Comparison of ENCODE assay signal across 9 cellular contexts in the genomic region with DNA sequence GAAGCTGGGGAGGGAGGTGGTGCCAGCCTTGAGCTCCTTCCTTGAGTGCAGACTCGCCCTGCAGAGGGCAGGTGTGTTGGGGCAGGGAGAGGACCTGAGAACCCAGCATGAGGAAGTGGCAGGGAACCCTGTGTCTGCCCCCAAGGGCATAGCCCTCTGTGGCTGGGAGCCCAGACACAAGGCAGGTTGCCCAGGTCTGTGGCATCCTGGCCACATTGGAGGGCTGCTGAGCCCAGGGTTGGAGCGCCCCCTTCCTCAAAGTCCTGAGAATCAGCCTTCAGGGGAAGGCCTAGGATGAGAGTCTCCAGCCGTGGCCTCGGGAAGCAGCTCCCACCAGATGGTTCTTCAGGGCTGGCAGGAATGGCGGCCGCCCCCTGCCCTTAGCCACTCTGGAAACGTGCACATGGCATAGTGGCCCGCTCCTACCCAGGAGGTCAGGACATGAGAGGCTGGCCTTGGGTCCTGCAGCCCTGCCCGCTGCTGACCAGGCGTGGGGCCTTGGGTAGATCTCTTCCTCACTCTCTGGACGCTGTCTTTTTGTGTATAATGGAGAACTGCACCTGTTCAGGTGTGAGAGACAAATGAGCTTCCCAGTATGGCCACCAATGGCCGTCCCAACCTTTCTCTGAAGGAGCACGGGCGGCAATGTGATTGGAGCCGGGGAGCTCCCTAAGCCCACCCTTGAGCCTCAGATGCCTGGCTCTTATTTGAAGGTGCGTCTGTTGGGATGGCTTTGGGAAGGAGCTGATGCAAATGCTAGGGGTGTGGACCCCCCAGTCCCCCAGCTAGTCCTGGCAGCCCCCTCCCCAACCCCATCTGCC. TPM values are rescaled to one million over a fixed set of nuclear protein-coding genes. Genes with fewer than 3 reads are reported as not detected.
DNase-seq lines count a peak whose midpoint lies in the region; ATAC-seq, FAIRE-seq and TF ChIP-seq lines count a peak whose summit lies in the region.
"Had no signal": no experiment of that assay in that cellular context is flagged by ENCODE, and none has a peak within 500 bp of the region (broad histone marks: within the 10 kb centered on the region; RNA-seq: fewer than 3 reads in every experiment).

No MANE protein-coding gene starts in this region.

- H3K9me3 ChIP-seq in CD4-positive, alpha-beta memory T cell (ENCODE audit: control insufficient read depth in 1 of 2, low read length in 2 of 2): no peaks in the 10 kb centered on the region
- H3K9me3 ChIP-seq in HepG2 (ENCODE audit: low read length): no peaks in the 10 kb centered on the region
- no peaks in the 10 kb centered on the region for H3K9me3 ChIP-seq in SJCRH30 (replicated peaks)

- no peak for TF ChIP-seq POLR2A in HepG2 (IDR thresholded peaks at IDR 0.05; ENCODE audit: insufficient read depth in 1 of 2, low read depth in 2 of 2, low read length in 2 of 2)

- H3K36me3 ChIP-seq in CD4-positive, alpha-beta memory T cell (ENCODE audit: insufficient read depth, low read length): peaks cover 10% of the 10 kb centered on the region
- no peaks in the 10 kb centered on the region for H3K36me3 ChIP-seq in HepG2 (replicated peaks in 1 of 2; ENCODE audit: control insufficient read depth in 1 of 2, insufficient read depth in 2 of 2, low read length in 2 of 2)
- peaks cover 11% of the 10 kb centered on the region; the same call in 1 of the 2 replicates for H3K36me3 ChIP-seq in SJCRH30

- peak in 1 of 5 donors; percentile 54 for DNase-seq in CD4-positive, alpha-beta memory T cell
- DNase-seq in GM13976 (ENCODE audit: low spot score): no peak
- DNase-seq in HepG2 (ENCODE audit: low spot score): no peak
- no peak for DNase-seq in SJCRH30
- DNase-seq in GM19239 (ENCODE audit: insufficient read length, low spot score): no peak
- DNase-seq: stimulated activated CD4-positive, alpha-beta T cell treated with anti-CD3 and anti-CD28 coated beads, Interleukin-12 subunit alpha, Interleukin-12 subunit beta, amount 100 ng/mL, for 4 hours had no signal

- peak; percentile 14 for TF ChIP-seq CTCF in GM13976 (IDR thresholded peaks at IDR 0.05; ENCODE audit: borderline replicate concordance, control extremely low read depth, extremely low read depth, insufficient read depth, missing control alignments)
- TF ChIP-seq CTCF in VCaP (conservative IDR thresholded peaks at IDR 0.05): 0 out of 2 replicates have a peak, but pooled peaks have one; percentile 8
- peak; percentile 77 for TF ChIP-seq CTCF in HepG2 (CRISPR knock-in tag; IDR thresholded peaks at IDR 0.05)

- whole genome bisulfite sequencing in HepG2 (ENCODE audit: low lambda C conversion rate): 72% methylated on average over 8 of the region's 16 CpGs

- no peaks in the 10 kb centered on the region for H3K27me3 ChIP-seq in CD4-positive, alpha-beta memory T cell (ENCODE audit: insufficient read depth, low read length)
- H3K27me3 ChIP-seq in HepG2 (ENCODE audit: control insufficient read depth in 1 of 2, insufficient read depth in 2 of 2, low read length in 2 of 2): no peaks in the 10 kb centered on the region; a peak in 1 of 5 replicates
- no peaks in the 10 kb centered on the region for H3K27me3 ChIP-seq in SJCRH30

- TF ChIP-seq EP300 in HepG2 (IDR thresholded peaks at IDR 0.05; ENCODE audit: low read depth in 2 of 2, low read length in 2 of 2): no peak
- no peak for TF ChIP-seq EP300 in HepG2 (CRISPR knock-in tag; IDR thresholded peaks at IDR 0.05; ENCODE audit: borderline replicate concordance)

- no peaks in the 10 kb centered on the region for H3K9me3 Mint-ChIP-seq in CD4-positive, alpha-beta memory T cell

- no peaks in the 10 kb centered on the region for H3K79me2 ChIP-seq in HepG2 (ENCODE audit: insufficient read depth, low read length)

- H3K4me1 ChIP-seq in CD4-positive, alpha-beta memory T cell (ENCODE audit: insufficient read depth, low read length): peaks cover 78% of the 10 kb centered on the region
- peaks cover 58% of the 10 kb centered on the region for H3K4me1 ChIP-seq in HepG2 (ENCODE audit: insufficient read depth, low read length)
- peaks cover 15% of the 10 kb centered on the region for H3K4me1 ChIP-seq in SJCRH30

- peak overlapping the region in 2 of 8 donors; percentile 50 to 55 for H3K4me3 Mint-ChIP-seq in CD4-positive, alpha-beta memory T cell

- POLR2A ChIA-PET in CD4-positive, alpha-beta memory T cell (lab: Charles Lee; ENCODE audit: partially characterized antibody): interaction anchor here (0.9 to 28.8 kb wide), 14 partner anchors 9 to 273 kb away, joined by 3 to 2105 read pairs (median 6); a partner anchor contains a TSS
- POLR2A ChIA-PET in HepG2 (lab: Yijun Ruan, JAX): interaction anchor here (0.8 to 4.7 kb wide), 12 partner anchors 21 to 268 kb away, joined by 3 to 30 read pairs (median 5); a partner anchor contains a TSS

- H3K9ac ChIP-seq in HepG2 (ENCODE audit: insufficient read depth, low read depth, low read length): no peak overlapping the region

- H2AFZ ChIP-seq in HepG2 (ENCODE audit: low read length): no peak overlapping the region

- 0 out of 2 replicates have a peak, but pooled peaks have one; percentile 50 for TF ChIP-seq RAD21 in HepG2 (CRISPR knock-in tag; IDR thresholded peaks at IDR 0.05)

- peaks cover 11 to 18% of the 10 kb centered on the region in 2 donors for H3K36me3 Mint-ChIP-seq in CD4-positive, alpha-beta memory T cell

- ATAC-seq in HepG2: peak; percentile 38
- ATAC-seq in activated CD4-positive, CD25-positive, alpha-beta regulatory T cell treated with anti-CD3 and anti-CD28 coated beads, Interleukin-2, amount 50 U/mL, for 24 hours: no peak
- no peak for ATAC-seq in GM18520 (IDR thresholded peaks at IDR 0.05; ENCODE audit: unreplicated experiment)

- H3K27ac ChIP-seq in CD4-positive, alpha-beta memory T cell (ENCODE audit: low read depth, low read length): peak overlapping the region; percentile 24
- H3K27ac ChIP-seq in VCaP: peak overlapping the region; percentile 7; the same call in 1 of the 2 replicates
- H3K27ac ChIP-seq in HepG2 (ENCODE audit: extremely low read length, insufficient read depth, low read length): no peak overlapping the region
- no peak overlapping the region for H3K27ac ChIP-seq in SJCRH30

- H3K27me3 Mint-ChIP-seq in CD4-positive, alpha-beta memory T cell: no peaks in the 10 kb centered on the region

- peak overlapping the region; percentile 61 for H3K4me2 ChIP-seq in HepG2 (ENCODE audit: low read depth, low read length)

- in situ Hi-C loops in GM13976 (cut with MboI; ENCODE audit: low sequenced_read_pairs, unreplicated experiment) (loop anchor here (5.0 kb wide), 1 partner anchor 43 kb away; no protein-coding TSS in a partner anchor), HepG2 (cut with HindIII; ENCODE audit: extremely low pct_ligation_motif_present, low pct_unique_long_range_greater_than_20kb) (loop anchor here (5.0 kb wide), 1 partner anchor 43 kb away; no protein-coding TSS in a partner anchor)

- H4K20me1 ChIP-seq in HepG2 (ENCODE audit: insufficient read depth, low read length): no peaks in the 10 kb centered on the region

- peak overlapping the region; percentile 55 to 99 (median 90) for H3K27ac Mint-ChIP-seq in CD4-positive, alpha-beta memory T cell

- peaks cover 43 to 77% (median 57%) of the 10 kb centered on the region in 4 donors for H3K4me1 Mint-ChIP-seq in CD4-positive, alpha-beta memory T cell

- CTCF ChIA-PET in CD4-positive, alpha-beta memory T cell (lab: Charles Lee; ENCODE audit: partially characterized antibody): interaction anchor here (1.1 to 29.7 kb wide), 14 partner anchors 9 to 332 kb away, joined by 3 to 1245 read pairs (median 4); a partner anchor contains a TSS
- CTCF ChIA-PET in HepG2 (lab: Yijun Ruan, JAX; ENCODE audit: low intra/inter-chr PET ratio, low total read pairs): interaction anchor here (1.3 to 4.5 kb wide), 2 partner anchors 45 to 61 kb away, joined by 3 to 72 read pairs; no protein-coding TSS in a partner anchor

- intact Hi-C loops in CD4-positive, alpha-beta memory T cell (cut with micrococcal nuclease): loop anchor here (5.0 kb wide), 1 partner anchor 228 kb away; no protein-coding TSS in a partner anchor
- intact Hi-C loops in HepG2 (cut with micrococcal nuclease; ENCODE audit: unreplicated experiment): loop anchor here (5.0 to 10.0 kb wide), 3 partner anchors 47 to 148 kb away; a partner anchor contains a TSS

- H3K4me3 ChIP-seq in CD4-positive, alpha-beta memory T cell (ENCODE audit: low read length in 2 of 2): no peak overlapping the region
- peak overlapping the region in 1 of 3 experiments; percentile 32; a peak in 1 of 6 replicates for H3K4me3 ChIP-seq in HepG2 (replicated peaks in 1 of 3; ENCODE audit: insufficient read depth in 1 of 3, low read depth in 2 of 3, low read length in 3 of 3)
- H3K4me3 ChIP-seq in SJCRH30: no peak overlapping the region

- FAIRE-seq in HepG2 (lab: Jason Lieb, UNC) (no peak), GM19239 (lab: Jason Lieb, UNC) (no peak)

- no TSS peak for BruUV-seq in HepG2 (replicated peaks; lab: Mats Ljungman, UMichigan)

RNA-seq across cellular contexts. Expression of a gene that starts 4.5 kb away (rescaled TPM):
- total RNA-seq in CD4-positive, alpha-beta memory T cell: 1 to 10 TPM; 6.2 to 9.0 TPM
- under 1 TPM in 1 of 2 donors, not detected in 1; 0.62 TPM for polyA plus RNA-seq in CD4-positive, alpha-beta memory T cell
- total RNA-seq in HepG2 (2016; rRNA removed; fragmentation: Illumina TruSeq; extraction: Trizol): 0.77 and 1.4 TPM in 2 replicates
- 0.10 and 0.35 TPM in 2 replicates for total RNA-seq in HepG2 (2016; cell fraction: cytosol; rRNA removed; fragmentation: Illumina TruSeq; extraction: Trizol; ENCODE audit: low read depth)
- 0.42 and 1.4 TPM in 2 replicates for total RNA-seq in HepG2 (2016; cell fraction: insoluble cytoplasmic fraction; rRNA removed; fragmentation: Illumina TruSeq; extraction: Trizol)
- total RNA-seq in HepG2 (2016; cell fraction: membrane; rRNA removed; fragmentation: Illumina TruSeq; extraction: Trizol): 0.37 and 0.38 TPM in 2 replicates
- total RNA-seq in HepG2 (2016; cell fraction: nucleus; rRNA removed; fragmentation: Illumina TruSeq; extraction: Trizol): 1.8 and 2.0 TPM in 2 replicates
- 0.55 and 0.99 TPM in 2 replicates for polyA plus RNA-seq in HepG2 (2011; rRNA removed)
- 0.34 and 0.54 TPM in 2 replicates for polyA plus RNA-seq in HepG2 (2011; cell fraction: cytosol; rRNA removed)
- 6.3 and 7.3 TPM in 2 replicates for polyA plus RNA-seq in HepG2 (2011; cell fraction: nucleus; rRNA removed)
- polyA plus RNA-seq in HepG2 (2012): 1.2 and 1.3 TPM in 2 replicates
- polyA plus RNA-seq in HepG2 (2016; cell fraction: cytosol; fragmentation: Illumina TruSeq; extraction: Trizol; ENCODE audit: low read depth): 0.06 and 0.11 TPM in 2 replicates
- 0.63 and 0.75 TPM in 2 replicates for polyA plus RNA-seq in HepG2 (2016; cell fraction: insoluble cytoplasmic fraction; fragmentation: Illumina TruSeq; extraction: Trizol; ENCODE audit: low read depth)
- polyA plus RNA-seq in HepG2 (2016; cell fraction: membrane; fragmentation: Illumina TruSeq; extraction: Trizol; ENCODE audit: low read depth): 0.24 and 0.70 TPM in 2 replicates
- 4.9 and 5.6 TPM in 2 replicates for polyA plus RNA-seq in HepG2 (2016; cell fraction: nucleus; fragmentation: Illumina TruSeq; extraction: Trizol; ENCODE audit: insufficient read depth, low read depth)
- 1.3 and 2.7 TPM in 2 replicates for polyA minus RNA-seq in HepG2 (2011; rRNA and poly(A)+ RNA removed; ENCODE audit: low replicate concordance)
- 0.59 and 1.6 TPM in 2 replicates for polyA minus RNA-seq in HepG2 (2011; cell fraction: cytosol; rRNA and poly(A)+ RNA removed)
- 1.9 and 4.0 TPM in 2 replicates for polyA minus RNA-seq in HepG2 (2011; cell fraction: nucleus; rRNA and poly(A)+ RNA removed)
- total RNA-seq in SJCRH30 (2014; rRNA removed; shearing (Covaris generic)): 0.03 and 0.10 TPM in 2 replicates

RNA-seq across cellular contexts. Expression of a gene that starts 29.4 kb away (rescaled TPM):
- 100 to 1,000 TPM; 268 to 279 TPM for total RNA-seq in CD4-positive, alpha-beta memory T cell
- 100 to 1,000 TPM; 125 to 200 TPM for polyA plus RNA-seq in CD4-positive, alpha-beta memory T cell
- 22.0 and 26.6 TPM in 2 replicates for total RNA-seq in HepG2 (2016; rRNA removed; fragmentation: Illumina TruSeq; extraction: Trizol)
- 8.1 and 9.7 TPM in 2 replicates for total RNA-seq in HepG2 (2016; cell fraction: cytosol; rRNA removed; fragmentation: Illumina TruSeq; extraction: Trizol; ENCODE audit: low read depth)
- 22.9 and 29.1 TPM in 2 replicates for total RNA-seq in HepG2 (2016; cell fraction: insoluble cytoplasmic fraction; rRNA removed; fragmentation: Illumina TruSeq; extraction: Trizol)
- 11.0 and 11.5 TPM in 2 replicates for total RNA-seq in HepG2 (2016; cell fraction: membrane; rRNA removed; fragmentation: Illumina TruSeq; extraction: Trizol)
- 16.8 and 19.6 TPM in 2 replicates for total RNA-seq in HepG2 (2016; cell fraction: nucleus; rRNA removed; fragmentation: Illumina TruSeq; extraction: Trizol)
- 23.6 and 29.4 TPM in 2 replicates for polyA plus RNA-seq in HepG2 (2011; rRNA removed)
- polyA plus RNA-seq in HepG2 (2011; cell fraction: cytosol; rRNA removed): 20.8 and 31.1 TPM in 2 replicates
- 42.3 and 43.0 TPM in 2 replicates for polyA plus RNA-seq in HepG2 (2011; cell fraction: nucleus; rRNA removed)
- 18.8 and 23.3 TPM in 2 replicates for polyA plus RNA-seq in HepG2 (2012)
- polyA plus RNA-seq in HepG2 (2016; cell fraction: cytosol; fragmentation: Illumina TruSeq; extraction: Trizol; ENCODE audit: low read depth): 3.5 and 3.9 TPM in 2 replicates
- polyA plus RNA-seq in HepG2 (2016; cell fraction: insoluble cytoplasmic fraction; fragmentation: Illumina TruSeq; extraction: Trizol; ENCODE audit: low read depth): 29.0 and 35.3 TPM in 2 replicates
- 7.9 and 9.3 TPM in 2 replicates for polyA plus RNA-seq in HepG2 (2016; cell fraction: membrane; fragmentation: Illumina TruSeq; extraction: Trizol; ENCODE audit: low read depth)
- 33.4 and 34.4 TPM in 2 replicates for polyA plus RNA-seq in HepG2 (2016; cell fraction: nucleus; fragmentation: Illumina TruSeq; extraction: Trizol; ENCODE audit: insufficient read depth, low read depth)
- 63.9 and 78.7 TPM in 2 replicates for polyA minus RNA-seq in HepG2 (2011; rRNA and poly(A)+ RNA removed; ENCODE audit: low replicate concordance)
- 21.2 and 28.0 TPM in 2 replicates for polyA minus RNA-seq in HepG2 (2011; cell fraction: cytosol; rRNA and poly(A)+ RNA removed)
- polyA minus RNA-seq in HepG2 (2011; cell fraction: nucleus; rRNA and poly(A)+ RNA removed): 15.5 and 22.1 TPM in 2 replicates
- total RNA-seq in SJCRH30 (2014; rRNA removed; shearing (Covaris generic)): 43.4 and 45.0 TPM in 2 replicates

RNA-seq across cellular contexts. Expression of a gene that starts 38.6 kb away (rescaled TPM):
- total RNA-seq in CD4-positive, alpha-beta memory T cell: 10 to 100 TPM; 41.3 to 42.7 TPM
- 10 to 100 TPM; 22.4 to 42.1 TPM for polyA plus RNA-seq in CD4-positive, alpha-beta memory T cell
- 15.3 and 20.5 TPM in 2 replicates for total RNA-seq in HepG2 (2016; rRNA removed; fragmentation: Illumina TruSeq; extraction: Trizol)
- total RNA-seq in HepG2 (2016; cell fraction: cytosol; rRNA removed; fragmentation: Illumina TruSeq; extraction: Trizol; ENCODE audit: low read depth): 3.8 and 4.3 TPM in 2 replicates
- 11.7 and 21.5 TPM in 2 replicates for total RNA-seq in HepG2 (2016; cell fraction: insoluble cytoplasmic fraction; rRNA removed; fragmentation: Illumina TruSeq; extraction: Trizol)
- total RNA-seq in HepG2 (2016; cell fraction: membrane; rRNA removed; fragmentation: Illumina TruSeq; extraction: Trizol): 9.8 and 11.2 TPM in 2 replicates
- 16.8 and 17.9 TPM in 2 replicates for total RNA-seq in HepG2 (2016; cell fraction: nucleus; rRNA removed; fragmentation: Illumina TruSeq; extraction: Trizol)
- polyA plus RNA-seq in HepG2 (2011; rRNA removed): 27.3 and 30.9 TPM in 2 replicates
- polyA plus RNA-seq in HepG2 (2011; cell fraction: cytosol; rRNA removed): 11.1 and 16.7 TPM in 2 replicates
- 97.2 and 109 TPM in 2 replicates for polyA plus RNA-seq in HepG2 (2011; cell fraction: nucleus; rRNA removed)
- polyA plus RNA-seq in HepG2 (2012): 19.6 and 26.4 TPM in 2 replicates
- 5.0 and 5.9 TPM in 2 replicates for polyA plus RNA-seq in HepG2 (2016; cell fraction: cytosol; fragmentation: Illumina TruSeq; extraction: Trizol; ENCODE audit: low read depth)
- 24.4 and 31.0 TPM in 2 replicates for polyA plus RNA-seq in HepG2 (2016; cell fraction: insoluble cytoplasmic fraction; fragmentation: Illumina TruSeq; extraction: Trizol; ENCODE audit: low read depth)
- polyA plus RNA-seq in HepG2 (2016; cell fraction: membrane; fragmentation: Illumina TruSeq; extraction: Trizol; ENCODE audit: low read depth): 13.6 and 15.0 TPM in 2 replicates
- polyA plus RNA-seq in HepG2 (2016; cell fraction: nucleus; fragmentation: Illumina TruSeq; extraction: Trizol; ENCODE audit: insufficient read depth, low read depth): 70.2 and 70.8 TPM in 2 replicates
- 38.1 and 40.7 TPM in 2 replicates for polyA minus RNA-seq in HepG2 (2011; rRNA and poly(A)+ RNA removed; ENCODE audit: low replicate concordance)
- polyA minus RNA-seq in HepG2 (2011; cell fraction: cytosol; rRNA and poly(A)+ RNA removed): 14.8 and 15.4 TPM in 2 replicates
- polyA minus RNA-seq in HepG2 (2011; cell fraction: nucleus; rRNA and poly(A)+ RNA removed): 11.1 and 15.7 TPM in 2 replicates
- 25.9 and 26.3 TPM in 2 replicates for total RNA-seq in SJCRH30 (2014; rRNA removed; shearing (Covaris generic))

RNA-seq across cellular contexts. Expression of a gene that starts 46.0 kb away (rescaled TPM):
- 100 to 1,000 TPM; 122 to 128 TPM for total RNA-seq in CD4-positive, alpha-beta memory T cell
- polyA plus RNA-seq in CD4-positive, alpha-beta memory T cell: 10 to 100 TPM; 32.3 to 57.2 TPM
- total RNA-seq in HepG2 (2016; rRNA removed; fragmentation: Illumina TruSeq; extraction: Trizol): 7.8 and 8.3 TPM in 2 replicates
- total RNA-seq in HepG2 (2016; cell fraction: cytosol; rRNA removed; fragmentation: Illumina TruSeq; extraction: Trizol; ENCODE audit: low read depth): 3.5 and 4.1 TPM in 2 replicates
- 4.8 and 7.6 TPM in 2 replicates for total RNA-seq in HepG2 (2016; cell fraction: insoluble cytoplasmic fraction; rRNA removed; fragmentation: Illumina TruSeq; extraction: Trizol)
- 10.9 and 11.1 TPM in 2 replicates for total RNA-seq in HepG2 (2016; cell fraction: membrane; rRNA removed; fragmentation: Illumina TruSeq; extraction: Trizol)
- total RNA-seq in HepG2 (2016; cell fraction: nucleus; rRNA removed; fragmentation: Illumina TruSeq; extraction: Trizol): 6.7 and 7.4 TPM in 2 replicates
- 15.5 and 17.6 TPM in 2 replicates for polyA plus RNA-seq in HepG2 (2011; rRNA removed)
- polyA plus RNA-seq in HepG2 (2011; cell fraction: cytosol; rRNA removed): 7.7 and 11.1 TPM in 2 replicates
- polyA plus RNA-seq in HepG2 (2011; cell fraction: nucleus; rRNA removed): 71.3 and 101 TPM in 2 replicates
- polyA plus RNA-seq in HepG2 (2012): 8.7 and 10.1 TPM in 2 replicates
- 5.1 and 6.2 TPM in 2 replicates for polyA plus RNA-seq in HepG2 (2016; cell fraction: cytosol; fragmentation: Illumina TruSeq; extraction: Trizol; ENCODE audit: low read depth)
- polyA plus RNA-seq in HepG2 (2016; cell fraction: insoluble cytoplasmic fraction; fragmentation: Illumina TruSeq; extraction: Trizol; ENCODE audit: low read depth): 7.8 and 9.1 TPM in 2 replicates
- 9.5 and 11.8 TPM in 2 replicates for polyA plus RNA-seq in HepG2 (2016; cell fraction: membrane; fragmentation: Illumina TruSeq; extraction: Trizol; ENCODE audit: low read depth)
- 20.0 and 20.1 TPM in 2 replicates for polyA plus RNA-seq in HepG2 (2016; cell fraction: nucleus; fragmentation: Illumina TruSeq; extraction: Trizol; ENCODE audit: insufficient read depth, low read depth)
- 25.9 and 40.8 TPM in 2 replicates for polyA minus RNA-seq in HepG2 (2011; rRNA and poly(A)+ RNA removed; ENCODE audit: low replicate concordance)
- 4.3 and 6.6 TPM in 2 replicates for polyA minus RNA-seq in HepG2 (2011; cell fraction: cytosol; rRNA and poly(A)+ RNA removed)
- 8.7 and 10.9 TPM in 2 replicates for polyA minus RNA-seq in HepG2 (2011; cell fraction: nucleus; rRNA and poly(A)+ RNA removed)
- 8.9 and 9.6 TPM in 2 replicates for total RNA-seq in SJCRH30 (2014; rRNA removed; shearing (Covaris generic))

Comparison
In these comparisons a context has a peak if more than half of its experiments do, and no peak if none do; other contexts are left out.
1. H3K27ac ChIP-seq: peak in CD4-positive, alpha-beta memory T cell (single experiment) and VCaP (single experiment); none in HepG2 (single experiment) and SJCRH30 (single experiment).
2. CTCF ChIP-seq: peak in every context shown above with its lines; median percentile 77 in HepG2; 14 in GM13976; 8 in VCaP.